ENCODE assay signal across 22 cellular contexts in genomic region chr19:9667898-9668297, GRCh38.
"Had no signal": no experiment of that assay in that cellular context is flagged by ENCODE, and none has a peak within 500 bp of the region (broad histone marks: within the 10 kb centered on the region; RNA-seq: fewer than 3 reads in every experiment).

No MANE protein-coding gene starts in this region.

- H3K4me3 ChIP-seq: dorsolateral prefrontal cortex, lower lobe of right lung, prostate gland, right atrium auricular region, skin epidermis, spleen, thoracic aorta, tibial nerve, vagina had no signal

- FAIRE-seq: endothelial cell of umbilical vein, frontal cortex had no signal

- H3K27me3 ChIP-seq: dorsolateral prefrontal cortex, right atrium auricular region, spleen, tibial nerve, vagina had no signal

- H3K9me3 ChIP-seq: prostate gland had no signal

- H3K4me1 ChIP-seq: prostate gland had no signal

- H3K36me3 ChIP-seq: prostate gland had no signal

- DNase-seq: cortex of kidney; dorsolateral prefrontal cortex; effector CD4-positive, alpha-beta T cell; hypothalamus; immature natural killer cell; islet precursor cell; kidney glomerular epithelial cell; left ventricle myocardium superior; lower lobe of right lung; naive B cell; nucleus accumbens; spleen; stimulated activated CD4-positive, alpha-beta T cell treated with anti-CD3 and anti-CD28 coated beads, Interleukin-4, amount 100 ng/mL, for 4 hours had no signal

- H3K27ac ChIP-seq: dorsolateral prefrontal cortex, lower lobe of right lung, prostate gland, right atrium auricular region, skin epidermis, spleen, thoracic aorta, tibial nerve, vagina had no signal

- ATAC-seq: left ventricle myocardium superior; lower lobe of right lung; stimulated activated memory B cell treated with anti-CD40 and anti-IgM and Interleukin-4, amounts not matched to agents 10 μg/mL and 1 μg/mL and 100 μg/mL, for 72 hours had no signal
